ENCODE assay signal across 8 cellular contexts in genomic region chr19:17855333-17856152, GRCh38. TPM values are rescaled to one million over a fixed set of nuclear protein-coding genes. Genes with fewer than 3 reads are reported as not detected.
A peak's percentile ranks its signal among the peaks of the same experiment; 100 is the strongest.
DNase-seq lines count a peak whose midpoint lies in the region; ATAC-seq lines count a peak whose summit lies in the region.

No MANE protein-coding gene starts in this region.

- H3K9me3 ChIP-seq in CD8-positive, alpha-beta memory T cell (ENCODE audit: low read length): no peaks in the 10 kb centered on the region

- H3K27me3 Mint-ChIP-seq in CD8-positive, alpha-beta memory T cell: peaks cover 0 to 4% of the 10 kb centered on the region in 2 donors
- peaks cover 0 to 1% (median 0%) of the 10 kb centered on the region in 5 donors for H3K27me3 Mint-ChIP-seq in naive thymus-derived CD8-positive, alpha-beta T cell
- H3K27me3 Mint-ChIP-seq in stimulated activated naive B cell treated with anti-CD40 and anti-IgM and Interleukin-4, amounts not matched to agents 10 μg/mL and 1 μg/mL and 100 μg/mL, for 72 hours: no peaks in the 10 kb centered on the region

- H3K9me3 Mint-ChIP-seq in CD8-positive, alpha-beta memory T cell: peaks cover 0 to 2% (median 0%) of the 10 kb centered on the region in 5 donors
- peaks cover 0 to 2% (median 0%) of the 10 kb centered on the region in 9 donors for H3K9me3 Mint-ChIP-seq in naive thymus-derived CD8-positive, alpha-beta T cell
- no peaks in the 10 kb centered on the region for H3K9me3 Mint-ChIP-seq in stimulated activated naive B cell treated with anti-CD40 and anti-IgM and Interleukin-4, amounts not matched to agents 10 μg/mL and 1 μg/mL and 100 μg/mL, for 72 hours

- CTCF ChIA-PET in CD8-positive, alpha-beta memory T cell (lab: Charles Lee): interaction anchor here (0.6 to 10.9 kb wide), 21 partner anchors 9 to 397 kb away, joined by 3 to 213 read pairs (median 5); partner anchors contain the start of gene CCDC124

- peak overlapping the region in 1 of 7 donors; percentile 34 for H3K4me3 Mint-ChIP-seq in CD8-positive, alpha-beta memory T cell
- no peak overlapping the region for H3K4me3 Mint-ChIP-seq in naive thymus-derived CD8-positive, alpha-beta T cell
- no peak overlapping the region for H3K4me3 Mint-ChIP-seq in stimulated activated naive B cell treated with anti-CD40 and anti-IgM and Interleukin-4, amounts not matched to agents 10 μg/mL and 1 μg/mL and 100 μg/mL, for 72 hours

- peaks cover 29 to 35% (median 32%) of the 10 kb centered on the region in 3 donors for H3K4me1 Mint-ChIP-seq in CD8-positive, alpha-beta memory T cell
- H3K4me1 Mint-ChIP-seq in naive thymus-derived CD8-positive, alpha-beta T cell: peaks cover 19 to 35% (median 33%) of the 10 kb centered on the region in 4 donors
- H3K4me1 Mint-ChIP-seq in stimulated activated naive B cell treated with anti-CD40 and anti-IgM and Interleukin-4, amounts not matched to agents 10 μg/mL and 1 μg/mL and 100 μg/mL, for 72 hours: peaks cover 22 to 31% of the 10 kb centered on the region in 2 donors

- peaks cover 4% of the 10 kb centered on the region for H3K36me3 ChIP-seq in CD8-positive, alpha-beta memory T cell (ENCODE audit: insufficient read depth, low read length)

- H3K4me3 ChIP-seq in CD8-positive, alpha-beta memory T cell (ENCODE audit: low read length): no peak overlapping the region

- ATAC-seq in esophagus mucosa: peak; percentile 69
- ATAC-seq in naive thymus-derived CD8-positive, alpha-beta T cell: peak in 1 of 2 donors; percentile 15
- peak; percentile 36 to 40 for ATAC-seq in stimulated activated naive B cell treated with anti-CD40 and anti-IgM and Interleukin-4, amounts not matched to agents 10 μg/mL and 1 μg/mL and 100 μg/mL, for 72 hours (replicated peaks)
- no peak for ATAC-seq in HG03469 (IDR thresholded peaks at IDR 0.05; ENCODE audit: unreplicated experiment)

- POLR2A ChIA-PET in CD8-positive, alpha-beta memory T cell (lab: Charles Lee): interaction anchor here (1.5 kb wide), 1 partner anchor 152 kb away, joined by 5 read pairs; no protein-coding TSS in a partner anchor
- POLR2A ChIA-PET in naive thymus-derived CD8-positive, alpha-beta T cell (lab: Charles Lee): interaction anchor here (0.6 to 7.7 kb wide), 6 partner anchors 9 to 104 kb away, joined by 3 to 292 read pairs (median 4); partner anchors contain the start of genes CCDC124 and FCHO1

- H3K27ac ChIP-seq in CD8-positive, alpha-beta memory T cell (ENCODE audit: low read depth, low read length): no peak overlapping the region

- DNase-seq in CD8-positive, alpha-beta memory T cell: peak; percentile 76 to 89 (median 86)
- DNase-seq in HUDEP-2 (lab: John Stamatoyannopoulos, UW; ENCODE audit: unreplicated experiment in 76 of 76) (peak in 72 of 76 experiments; percentile 12 to 92 (median 74)), OCI-M2 (lab: John Stamatoyannopoulos, UW; ENCODE audit: unreplicated experiment) (peak; percentile 67), activated T-cell treated with anti-CD3 and anti-CD28 coated beads for 24 hours (ENCODE audit: low read depth) (peak; percentile 89)
- DNase-seq in naive thymus-derived CD8-positive, alpha-beta T cell: peak; percentile 69 to 93 (median 86)
- peak; percentile 80 for DNase-seq in stimulated activated naive B cell treated with anti-CD40 and anti-IgM and Interleukin-4, amounts not matched to agents 10 μg/mL and 1 μg/mL and 100 μg/mL, for 72 hours

- peaks cover 23% of the 10 kb centered on the region for H3K4me1 ChIP-seq in CD8-positive, alpha-beta memory T cell (ENCODE audit: insufficient read depth, low read length)

- H3K36me3 Mint-ChIP-seq in CD8-positive, alpha-beta memory T cell: peaks cover 0 to 8% (median 3%) of the 10 kb centered on the region in 3 donors
- peaks cover 0 to 5% (median 4%) of the 10 kb centered on the region in 3 donors for H3K36me3 Mint-ChIP-seq in naive thymus-derived CD8-positive, alpha-beta T cell
- H3K36me3 Mint-ChIP-seq in stimulated activated naive B cell treated with anti-CD40 and anti-IgM and Interleukin-4, amounts not matched to agents 10 μg/mL and 1 μg/mL and 100 μg/mL, for 72 hours: peaks cover 9 to 12% of the 10 kb centered on the region in 2 donors

- H3K27ac Mint-ChIP-seq in CD8-positive, alpha-beta memory T cell: peak overlapping the region in 3 of 8 donors; percentile 64 to 66 (median 66)
- peak overlapping the region in 7 of 10 donors; percentile 5 to 79 (median 59) for H3K27ac Mint-ChIP-seq in naive thymus-derived CD8-positive, alpha-beta T cell
- H3K27ac Mint-ChIP-seq in stimulated activated naive B cell treated with anti-CD40 and anti-IgM and Interleukin-4, amounts not matched to agents 10 μg/mL and 1 μg/mL and 100 μg/mL, for 72 hours: peak overlapping the region; percentile 89

- H3K27me3 ChIP-seq in CD8-positive, alpha-beta memory T cell (ENCODE audit: insufficient read depth, low read length, poor library complexity, severe bottlenecking): no peaks in the 10 kb centered on the region

RNA-seq across cellular contexts. Expression of gene RPL18A, which starts 4.2 kb away (rescaled TPM):
- total RNA-seq in CD8-positive, alpha-beta memory T cell: 1,000 to 10,000 TPM; 3,114 to 3,151 TPM
- polyA plus RNA-seq in CD8-positive, alpha-beta memory T cell: 3,296 TPM
- 2,571 TPM for total RNA-seq in esophagus mucosa
- 1,000 to 10,000 TPM; 2,924 to 2,989 TPM for total RNA-seq in naive thymus-derived CD8-positive, alpha-beta T cell
- polyA plus RNA-seq in naive thymus-derived CD8-positive, alpha-beta T cell: 1,000 to 10,000 TPM; 3,790 to 4,859 (median 4,546) TPM

RNA-seq across cellular contexts. Expression of gene JAK3, which starts 7.8 kb away (rescaled TPM):
- 100 to 1,000 TPM; 119 to 125 TPM for total RNA-seq in CD8-positive, alpha-beta memory T cell
- polyA plus RNA-seq in CD8-positive, alpha-beta memory T cell: 84.0 TPM
- 2.0 TPM for total RNA-seq in esophagus mucosa
- 100 to 1,000 TPM; 120 to 122 TPM for total RNA-seq in naive thymus-derived CD8-positive, alpha-beta T cell
- 100 to 1,000 TPM in 2 of 3 donors, 10 to 100 TPM in 1; 78.7 to 122 (median 109) TPM for polyA plus RNA-seq in naive thymus-derived CD8-positive, alpha-beta T cell

RNA-seq across cellular contexts. Expression of gene SLC5A5, which starts 16.2 kb away (rescaled TPM):
- total RNA-seq in CD8-positive, alpha-beta memory T cell: 1 to 10 TPM; 1.2 to 1.7 TPM
- 0.33 TPM for polyA plus RNA-seq in CD8-positive, alpha-beta memory T cell
- total RNA-seq in esophagus mucosa: not detected
- 1 to 10 TPM; 2.4 to 2.6 TPM for total RNA-seq in naive thymus-derived CD8-positive, alpha-beta T cell
- polyA plus RNA-seq in naive thymus-derived CD8-positive, alpha-beta T cell: 1 to 10 TPM in 2 of 3 donors, under 1 TPM in 1; 0.39 to 2.2 (median 1.4) TPM

RNA-seq across cellular contexts. Expression of gene INSL3, which starts 34.2 kb away (rescaled TPM):
- 1 to 10 TPM; 1.8 to 2.9 TPM for total RNA-seq in CD8-positive, alpha-beta memory T cell
- 2.6 TPM for polyA plus RNA-seq in CD8-positive, alpha-beta memory T cell
- total RNA-seq in esophagus mucosa: not detected
- total RNA-seq in naive thymus-derived CD8-positive, alpha-beta T cell: 1 to 10 TPM; 2.7 to 3.6 TPM
- 1 to 10 TPM in 2 of 3 donors, under 1 TPM in 1; 0.97 to 3.0 (median 1.9) TPM for polyA plus RNA-seq in naive thymus-derived CD8-positive, alpha-beta T cell

Comparison
In these comparisons a context has a peak if more than half of its experiments do, and no peak if none do; other contexts are left out.
1. RNA of gene JAK3, which starts 7.8 kb away (total RNA-seq): 119 to 125 TPM in CD8-positive, alpha-beta memory T cell and 120 to 122 TPM in naive thymus-derived CD8-positive, alpha-beta T cell; 2.0 TPM in esophagus mucosa (single experiment); every median in the first group is over 10 times any median in the second.
2. Peak in every context shown above with its lines, with median percentiles within 50 percentile points of each other: DNase-seq.